ENCODE assay signal across 16 cellular contexts in the genomic region with DNA sequence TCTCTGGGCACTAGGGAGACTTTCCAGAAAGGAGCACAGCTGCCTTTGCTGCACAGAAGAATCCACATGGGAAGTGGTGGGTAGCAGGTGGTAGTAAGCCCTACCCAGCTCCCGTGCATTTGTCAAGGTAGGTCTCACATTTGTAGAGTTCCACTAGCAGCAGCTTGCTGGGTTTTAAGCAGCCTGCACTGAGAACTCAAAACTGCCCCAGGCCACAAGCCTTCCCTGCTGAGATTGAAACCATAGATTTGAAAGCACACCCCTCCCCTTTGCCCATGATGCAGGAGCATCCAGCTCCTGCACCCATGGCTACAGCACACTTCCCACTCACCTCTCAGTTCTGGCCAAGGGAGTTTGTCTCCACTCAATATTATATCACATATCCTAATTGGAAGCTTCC.
"Had no signal": no experiment of that assay in that cellular context is flagged by ENCODE, and none has a peak within 500 bp of the region (broad histone marks: within the 10 kb centered on the region; RNA-seq: fewer than 3 reads in every experiment).

No MANE protein-coding gene starts in this region.

- H3K27ac Mint-ChIP-seq: naive thymus-derived CD4-positive, alpha-beta T cell; stimulated activated naive CD8-positive, alpha-beta T cell treated with anti-CD3 and anti-CD28 coated beads, Interleukin-15, Interleukin-2, amounts not matched to agents 100 ng/mL and 50 ng/mL, for 24 hours had no signal

- ATAC-seq: left colon; naive thymus-derived CD4-positive, alpha-beta T cell; upper lobe of right lung had no signal

- H3K4me3 ChIP-seq: coronary artery, hepatocyte, right atrium auricular region, testis, tibial nerve, upper lobe of right lung had no signal

- H3K4me1 Mint-ChIP-seq: nephron progenitor cell had no signal

- H3K4me1 ChIP-seq: right atrium auricular region, tibial nerve, upper lobe of right lung had no signal

- H3K36me3 Mint-ChIP-seq: naive thymus-derived CD4-positive, alpha-beta T cell had no signal

- H3K27me3 ChIP-seq: hepatocyte, neutrophil, right atrium auricular region, testis, tibial nerve, upper lobe of right lung had no signal

- H3K27me3 Mint-ChIP-seq: stimulated activated naive CD8-positive, alpha-beta T cell treated with anti-CD3 and anti-CD28 coated beads, Interleukin-15, Interleukin-2, amounts not matched to agents 100 ng/mL and 50 ng/mL, for 24 hours had no signal

- H3K4me3 Mint-ChIP-seq: naive thymus-derived CD4-positive, alpha-beta T cell; nephron progenitor cell; stimulated activated naive CD8-positive, alpha-beta T cell treated with anti-CD3 and anti-CD28 coated beads, Interleukin-15, Interleukin-2, amounts not matched to agents 100 ng/mL and 50 ng/mL, for 24 hours had no signal

- H3K36me3 ChIP-seq: neutrophil, right atrium auricular region, tibial nerve, upper lobe of right lung had no signal

- H3K27ac ChIP-seq: coronary artery, hepatocyte, neutrophil, right atrium auricular region, testis, tibial nerve, upper lobe of right lung had no signal

- H3K9me3 Mint-ChIP-seq: stimulated activated naive CD8-positive, alpha-beta T cell treated with anti-CD3 and anti-CD28 coated beads, Interleukin-15, Interleukin-2, amounts not matched to agents 100 ng/mL and 50 ng/mL, for 24 hours had no signal

- DNase-seq: effector CD8-positive, alpha-beta T cell; foreskin melanocyte; head of caudate nucleus; left colon; naive thymus-derived CD4-positive, alpha-beta T cell; nephron progenitor cell; small intestine; stimulated activated CD4-positive, alpha-beta T cell treated with anti-CD3 and anti-CD28 coated beads, Interleukin-12 subunit alpha, Interleukin-12 subunit beta, amount 100 ng/mL, for 4 hours; testis; upper lobe of right lung had no signal

- H3K9me3 ChIP-seq: neutrophil, right atrium auricular region, testis, tibial nerve, upper lobe of right lung had no signal
